ENCODE assay signal across 8 cellular contexts in genomic region chr17:57597531-57598453, GRCh38.
DNase-seq lines count a peak whose midpoint lies in the region; ATAC-seq, FAIRE-seq and TF ChIP-seq lines count a peak whose summit lies in the region.

No MANE protein-coding gene starts in this region.

- H3K4me2 ChIP-seq in IMR-90 (ENCODE audit: low read depth, low read length) (no peak overlapping the region), PC-9 (no peak overlapping the region)

- no peaks in the 10 kb centered on the region for H3K27me3 ChIP-seq in IMR-90 (ENCODE audit: control insufficient read depth, insufficient read depth, low read length)
- H3K27me3 ChIP-seq in PC-9 (ENCODE audit: insufficient read depth, low read depth), result 0 out of 2 replicates have a peak, but pooled peaks cover 3% of the 10 kb centered on the region
- H3K27me3 ChIP-seq in body of pancreas, result no peaks in the 10 kb centered on the region
- no peaks in the 10 kb centered on the region for H3K27me3 ChIP-seq in iPS DF 6.9 (ENCODE audit: control insufficient read depth, insufficient read depth, low read length)
- no peaks in the 10 kb centered on the region for H3K27me3 ChIP-seq in small intestine (ENCODE audit: control insufficient read depth in 2 of 2, insufficient read depth in 2 of 2, low read length in 2 of 2)

- H2BK20ac ChIP-seq in IMR-90 (ENCODE audit: low read depth, low read length), result no peak overlapping the region

- H3K27ac ChIP-seq in IMR-90 (ENCODE audit: insufficient read depth, low read length) (no peak overlapping the region), PC-9 (no peak overlapping the region), body of pancreas (peak overlapping the region in 1 of 4 donors; percentile 0), iPS DF 6.9 (ENCODE audit: low read length) (no peak overlapping the region), small intestine (ENCODE audit: low read depth in 1 of 2, low read length in 1 of 2) (no peak overlapping the region)

- peaks cover 4% of the 10 kb centered on the region for H3K4me1 ChIP-seq in IMR-90 (ENCODE audit: control insufficient read depth, insufficient read depth, low read length)
- H3K4me1 ChIP-seq in PC-9 (replicated peaks; ENCODE audit: insufficient read depth), result no peaks in the 10 kb centered on the region
- H3K4me1 ChIP-seq in body of pancreas, result peaks cover 10% of the 10 kb centered on the region
- H3K4me1 ChIP-seq in iPS DF 6.9 (ENCODE audit: control insufficient read depth, insufficient read depth, low read length), result peaks cover 5% of the 10 kb centered on the region
- H3K4me1 ChIP-seq in small intestine (ENCODE audit: control insufficient read depth in 2 of 2, insufficient read depth in 1 of 2, low read depth in 1 of 2, low read length in 1 of 2), result no peaks in the 10 kb centered on the region

- H3K79me1 ChIP-seq in IMR-90 (ENCODE audit: low read depth in 1 of 2, low read length in 2 of 2), result no peaks in the 10 kb centered on the region

- no peak overlapping the region for H3K9ac ChIP-seq in IMR-90 (ENCODE audit: low read depth, low read length)

- H3K56ac ChIP-seq in IMR-90 (ENCODE audit: extremely low read depth, insufficient read depth, low read length), result no peak overlapping the region

- TF ChIP-seq CTCF in IMR-90 (conservative IDR thresholded peaks at IDR 0.05; ENCODE audit: low read depth, low read length), result peak; percentile 85
- peak; percentile 87 for TF ChIP-seq CTCF in PC-9 (conservative IDR thresholded peaks at IDR 0.05)
- peak; percentile 71 to 82 (median 80) for TF ChIP-seq CTCF in body of pancreas (IDR thresholded peaks at IDR 0.05)

- no peaks in the 10 kb centered on the region for H3K9me2 ChIP-seq in PC-9 (ENCODE audit: insufficient read depth)

- WGBS in IMR-90 (ENCODE audit: extremely low coverage in 2 of 2, insufficient read length in 1 of 2), 2 experiments, result no CpG with 5 or more reads among the region's 8 CpGs
- 34 to 36% methylated on average over 8 of the region's 8 CpGs for WGBS in body of pancreas, 2 donors
- WGBS in iPS DF 6.9 (ENCODE audit: insufficient coverage, insufficient read length), result no CpG with 5 or more reads among the region's 8 CpGs
- WGBS in small intestine, 3 donors, result 38 to 51% (median 50%) methylated on average over 8 of the region's 8 CpGs

- DNase-seq in NCI-H1417 (lab: John Stamatoyannopoulos, UW), result peak; percentile 65 to 87 (median 75)
- DNase-seq in NCI-H1417 treated with DMSO at 0.1 percent for 48 hours (lab: John Stamatoyannopoulos, UW), result no peak
- DNase-seq in IMR-90, result peak; percentile 82
- peak; percentile 36 to 48 for DNase-seq in PC-9
- peak; percentile 68 to 81 (median 75) for DNase-seq in body of pancreas
- peak; percentile 60 for DNase-seq in iPS DF 6.9 (ENCODE audit: low read depth, low spot score)
- DNase-seq in small intestine, result peak; percentile 69

- H2AK5ac ChIP-seq in IMR-90 (ENCODE audit: low read depth, low read length), result no peak overlapping the region

- no peak overlapping the region for H3K18ac ChIP-seq in IMR-90 (ENCODE audit: low read depth, low read length)

- in situ Hi-C loops in IMR-90 (cut with MboI; ENCODE audit: low sequenced_read_pairs), result loop anchor here (10.0 kb wide), 1 partner anchor 147 kb away; the partner anchor contains the start of gene CCDC182

- peak overlapping the region; percentile 18 for H2AK9ac ChIP-seq in IMR-90 (replicated peaks; ENCODE audit: low read depth, low read length, poor library complexity)

- H3K23ac ChIP-seq in IMR-90 (ENCODE audit: low read depth, low read length), result no peak overlapping the region

- H3K36me3 ChIP-seq in IMR-90 (ENCODE audit: control insufficient read depth, insufficient read depth, low read length), result no peaks in the 10 kb centered on the region
- H3K36me3 ChIP-seq in PC-9 (ENCODE audit: low read depth), result no peaks in the 10 kb centered on the region
- no peaks in the 10 kb centered on the region for H3K36me3 ChIP-seq in body of pancreas (replicated peaks in 1 of 2; ENCODE audit: insufficient read depth in 1 of 2, low read depth in 2 of 2)
- no peaks in the 10 kb centered on the region for H3K36me3 ChIP-seq in iPS DF 6.9 (ENCODE audit: control insufficient read depth, insufficient read depth, low read length)
- H3K36me3 ChIP-seq in small intestine (ENCODE audit: control insufficient read depth in 2 of 2, insufficient read depth in 2 of 2, low read length in 2 of 2), result no peaks in the 10 kb centered on the region

- H3K9me3 ChIP-seq in IMR-90 (ENCODE audit: control insufficient read depth, insufficient read depth, low read length) (peaks cover 3% of the 10 kb centered on the region), PC-9 (ENCODE audit: insufficient read depth, low read depth) (no peaks in the 10 kb centered on the region), body of pancreas (no peaks in the 10 kb centered on the region), iPS DF 6.9 (ENCODE audit: control insufficient read depth, insufficient read depth, low read length) (no peaks in the 10 kb centered on the region), small intestine (ENCODE audit: control insufficient read depth, low read depth) (no peaks in the 10 kb centered on the region)

- H3K9me1 ChIP-seq in IMR-90 (ENCODE audit: insufficient read depth, low read length), result peaks cover 4% of the 10 kb centered on the region; the same call in 1 of the 2 replicates

- no peak overlapping the region for H2BK5ac ChIP-seq in IMR-90 (ENCODE audit: low read depth, low read length, poor library complexity, severe bottlenecking)

- no peak overlapping the region for H4K5ac ChIP-seq in IMR-90 (ENCODE audit: low read depth, low read length)

- H2BK15ac ChIP-seq in IMR-90 (ENCODE audit: low read depth, low read length), result no peak overlapping the region

- TF ChIP-seq POLR2A in IMR-90 (IDR thresholded peaks at IDR 0.05; ENCODE audit: low read depth, low read length) (no peak), body of pancreas (IDR thresholded peaks at IDR 0.05) (no peak)

- no peak overlapping the region for H4K8ac ChIP-seq in IMR-90 (ENCODE audit: low read depth in 2 of 2, low read length in 2 of 2)

- CTCF ChIA-PET in IMR-90 (lab: Yijun Ruan, JAX), result interaction anchor here (0.6 to 2.5 kb wide), 13 partner anchors 9 to 677 kb away, joined by 3 to 17 read pairs (median 3); no protein-coding TSS in a partner anchor
- CTCF ChIA-PET in PC-9 (lab: Charles Lee), result interaction anchor here (0.6 to 1.6 kb wide), 8 partner anchors 15 to 349 kb away, joined by 3 to 14 read pairs (median 5); no protein-coding TSS in a partner anchor

- H3K14ac ChIP-seq in IMR-90 (replicated peaks; ENCODE audit: low read depth, low read length), result no peak overlapping the region

- no peaks in the 10 kb centered on the region for H3K79me2 ChIP-seq in PC-9 (ENCODE audit: low read depth)

- no peak overlapping the region for H2BK120ac ChIP-seq in IMR-90 (ENCODE audit: low read depth, low read length)

- BruUV-seq in IMR-90 (replicated peaks; lab: Mats Ljungman, UMichigan) (no TSS peak), PC-9 (replicated peaks; lab: Mats Ljungman, UMichigan) (no TSS peak)

- no peaks in the 10 kb centered on the region for H4K20me1 ChIP-seq in IMR-90 (ENCODE audit: insufficient read depth, low read length)
- peaks cover 4% of the 10 kb centered on the region; the same call in 1 of the 2 replicates for H4K20me1 ChIP-seq in PC-9 (ENCODE audit: insufficient read depth)

- POLR2A ChIA-PET in IMR-90 (lab: Charles Lee; ENCODE audit: unreplicated experiment), result no interaction called here
- POLR2A ChIA-PET in PC-9 (lab: Charles Lee; ENCODE audit: unreplicated experiment), result interaction anchor here (0.7 kb wide), 1 partner anchor 150 kb away, joined by 8 read pairs; no protein-coding TSS in a partner anchor

- intact Hi-C loops in IMR-90 (cut with micrococcal nuclease) (loop anchor here (1.0 to 10.0 kb wide), 7 partner anchors 75 to 515 kb away; partner anchors contain the start of gene MSI2), PC-9 (cut with micrococcal nuclease; ENCODE audit: unreplicated experiment) (loop anchor here (1.0 to 10.0 kb wide), 4 partner anchors 75 to 516 kb away; no protein-coding TSS in a partner anchor), body of pancreas (cut with DNase I) (loop anchor here (10.0 kb wide), 1 partner anchor 67 kb away; no protein-coding TSS in a partner anchor)

- H4K91ac ChIP-seq in IMR-90 (ENCODE audit: insufficient read depth, low read depth, low read length), result no peak overlapping the region

- no peak overlapping the region for H3K4me3 ChIP-seq in IMR-90 (ENCODE audit: insufficient read depth, low read depth, low read length)
- no peak overlapping the region for H3K4me3 ChIP-seq in PC-9
- no peak overlapping the region for H3K4me3 ChIP-seq in body of pancreas
- H3K4me3 ChIP-seq in iPS DF 6.9 (ENCODE audit: low read length), result no peak overlapping the region
- no peak overlapping the region for H3K4me3 ChIP-seq in small intestine (ENCODE audit: low read depth in 1 of 2, low read length in 2 of 2)

- no peaks in the 10 kb centered on the region for H3F3A ChIP-seq in PC-9 (ENCODE audit: insufficient read depth, low read depth)

- FAIRE-seq in small intestine (lab: Jason Lieb, UNC), result no peak

- peak; percentile 85 for TF ChIP-seq RAD21 in IMR-90 (IDR thresholded peaks at IDR 0.05; ENCODE audit: low read length)

- H3K4ac ChIP-seq in IMR-90 (ENCODE audit: low read depth, low read length), result no peak overlapping the region

- ATAC-seq in IMR-90 (ENCODE audit: low read depth) (peak; percentile 88), body of pancreas (peak; percentile 81), GM18517 (IDR thresholded peaks at IDR 0.05; ENCODE audit: unreplicated experiment) (no peak)

- no peak overlapping the region for H2AFZ ChIP-seq in IMR-90 (replicated peaks; ENCODE audit: low read length, poor library complexity)
- H2AFZ ChIP-seq in PC-9, result no peak overlapping the region

- dilution Hi-C loops in IMR-90 (cut with HindIII; ENCODE audit: low sequenced_read_pairs, unreplicated experiment), result no loop called here

TF ChIP-seq in IMR-90, 13 proteins besides CTCF, POLR2A, EP300 and RAD21:
- TF ChIP-seq RFX5 (IDR thresholded peaks at IDR 0.05; ENCODE audit: low read depth, low read length) (no peak), NFE2L2 (IDR thresholded peaks at IDR 0.05; ENCODE audit: low read depth, low read length) (no peak), SMC3 (IDR thresholded peaks at IDR 0.05; ENCODE audit: low read depth, low read length) (peak; percentile 96), CEBPB (IDR thresholded peaks at IDR 0.05; ENCODE audit: low read depth, low read length) (no peak), CHD1 (IDR thresholded peaks at IDR 0.05; ENCODE audit: low read depth, low read length) (no peak; the same call in 1 of the 2 replicates), MAFK (IDR thresholded peaks at IDR 0.05; ENCODE audit: low read depth, low read length) (no peak), BHLHE40 (IDR thresholded peaks at IDR 0.05; ENCODE audit: low read depth, low read length) (no peak), RCOR1 (IDR thresholded peaks at IDR 0.05; ENCODE audit: insufficient replicate concordance, low read length) (no peak)
